In the genomic region with DNA sequence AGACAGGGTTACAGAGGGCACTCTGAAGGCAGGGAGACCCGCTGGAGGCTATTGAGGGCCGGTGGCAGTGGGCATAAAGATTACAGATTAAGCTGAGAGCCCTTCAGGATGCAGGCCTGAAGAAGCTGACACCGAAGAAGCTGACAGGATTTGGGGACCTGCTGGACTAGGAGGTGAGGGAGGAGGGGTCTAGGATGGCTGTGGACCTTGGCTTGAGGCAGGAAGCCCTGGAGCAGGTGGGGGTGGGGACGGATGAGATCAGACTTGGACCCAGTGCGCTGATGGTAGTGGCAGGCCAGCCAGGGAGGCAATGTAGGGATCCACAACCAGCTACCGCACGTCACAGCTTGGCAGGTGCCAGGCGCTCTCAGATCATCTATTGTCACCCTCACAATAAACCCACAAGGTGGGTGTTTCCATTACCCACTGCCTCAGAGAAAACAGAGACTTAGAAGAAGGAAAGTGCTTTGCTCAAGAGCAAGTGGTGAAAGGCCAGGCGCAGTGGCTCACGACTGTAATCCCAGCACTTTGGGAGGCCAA, we compare ENCODE assay signal across 2 cellular contexts.
TF ChIP-seq lines count a peak whose summit lies in the region.

No MANE protein-coding gene starts in this region.

TF ChIP-seq in K562, 482 proteins besides CTCF, POLR2A, EP300 and RAD21:
- TF ChIP-seq ELF2 (CRISPR knock-in tag; IDR thresholded peaks at IDR 0.05) = no peak
- TF ChIP-seq GTF2A2 (tag; IDR thresholded peaks at IDR 0.05) = no peak
- no peak for TF ChIP-seq XRCC3 (IDR thresholded peaks at IDR 0.05)
- TF ChIP-seq, protein P1, sequence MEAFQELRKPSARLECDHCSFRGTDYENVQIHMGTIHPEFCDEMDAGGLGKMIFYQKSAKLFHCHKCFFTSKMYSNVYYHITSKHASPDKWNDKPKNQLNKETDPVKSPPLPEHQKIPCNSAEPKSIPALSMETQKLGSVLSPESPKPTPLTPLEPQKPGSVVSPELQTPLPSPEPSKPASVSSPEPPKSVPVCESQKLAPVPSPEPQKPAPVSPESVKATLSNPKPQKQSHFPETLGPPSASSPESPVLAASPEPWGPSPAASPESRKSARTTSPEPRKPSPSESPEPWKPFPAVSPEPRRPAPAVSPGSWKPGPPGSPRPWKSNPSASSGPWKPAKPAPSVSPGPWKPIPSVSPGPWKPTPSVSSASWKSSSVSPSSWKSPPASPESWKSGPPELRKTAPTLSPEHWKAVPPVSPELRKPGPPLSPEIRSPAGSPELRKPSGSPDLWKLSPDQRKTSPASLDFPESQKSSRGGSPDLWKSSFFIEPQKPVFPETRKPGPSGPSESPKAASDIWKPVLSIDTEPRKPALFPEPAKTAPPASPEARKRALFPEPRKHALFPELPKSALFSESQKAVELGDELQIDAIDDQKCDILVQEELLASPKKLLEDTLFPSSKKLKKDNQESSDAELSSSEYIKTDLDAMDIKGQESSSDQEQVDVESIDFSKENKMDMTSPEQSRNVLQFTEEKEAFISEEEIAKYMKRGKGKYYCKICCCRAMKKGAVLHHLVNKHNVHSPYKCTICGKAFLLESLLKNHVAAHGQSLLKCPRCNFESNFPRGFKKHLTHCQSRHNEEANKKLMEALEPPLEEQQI (IDR thresholded peaks at IDR 0.05) = no peak
- TF ChIP-seq PHB2 (IDR thresholded peaks at IDR 0.05; ENCODE audit: low read depth) = no peak
- no peak for TF ChIP-seq GABPB1 (CRISPR knock-in tag; IDR thresholded peaks at IDR 0.05)
- TF ChIP-seq CCNT2 (IDR thresholded peaks at IDR 0.05; ENCODE audit: borderline replicate concordance, extremely low read depth, insufficient read length, low read depth, low read length) = no peak
- no peak for TF ChIP-seq CCAR2 (IDR thresholded peaks at IDR 0.05; ENCODE audit: low read depth, low read length)
- TF ChIP-seq SP1 (CRISPR knock-in tag; IDR thresholded peaks at IDR 0.05) = no peak
- no peak for TF ChIP-seq KDM5B (IDR thresholded peaks at IDR 0.05; ENCODE audit: insufficient replicate concordance, low read depth, low read length)
- no peak for TF ChIP-seq SUPT5H (IDR thresholded peaks at IDR 0.05)
- TF ChIP-seq ZNF717 (CRISPR knock-in tag; IDR thresholded peaks at IDR 0.05) = no peak
- TF ChIP-seq HMGN3 (IDR thresholded peaks at IDR 0.05; ENCODE audit: borderline replicate concordance, extremely low read depth, insufficient read length, low read depth, low read length) = no peak
- no peak for TF ChIP-seq PPARD (CRISPR knock-in tag; IDR thresholded peaks at IDR 0.05)
- TF ChIP-seq ZNF3 (CRISPR knock-in tag; IDR thresholded peaks at IDR 0.05) = no peak
- no peak for TF ChIP-seq ZNF347 (CRISPR knock-in tag; IDR thresholded peaks at IDR 0.05; ENCODE audit: low read depth)
- TF ChIP-seq CBX5 (IDR thresholded peaks at IDR 0.05; ENCODE audit: borderline replicate concordance, low read depth) = no peak
- no peak for TF ChIP-seq ELF1 (tag; IDR thresholded peaks at IDR 0.05)
- TF ChIP-seq ZNF699 (CRISPR knock-in tag; IDR thresholded peaks at IDR 0.05; ENCODE audit: insufficient replicate concordance) = no peak
- TF ChIP-seq DDX20 (tag; IDR thresholded peaks at IDR 0.05; ENCODE audit: low read depth) = no peak

TF ChIP-seq in neural cell, 6 proteins besides CTCF, POLR2A, EP300 and RAD21:
- TF ChIP-seq SMC3 (conservative IDR thresholded peaks at IDR 0.05; ENCODE audit: poor library complexity) (no peak), EZH2 (IDR thresholded peaks at IDR 0.05; ENCODE audit: borderline replicate concordance, insufficient read depth, low read length, poor library complexity, severe bottlenecking) (no peak), MXI1 (conservative IDR thresholded peaks at IDR 0.05; ENCODE audit: poor library complexity, severe bottlenecking) (no peak), TAF1 (IDR thresholded peaks at IDR 0.05; ENCODE audit: low read depth) (no peak), POLR2AphosphoS5 (IDR thresholded peaks at IDR 0.05) (no peak)
- TF ChIP-seq, protein P2, sequence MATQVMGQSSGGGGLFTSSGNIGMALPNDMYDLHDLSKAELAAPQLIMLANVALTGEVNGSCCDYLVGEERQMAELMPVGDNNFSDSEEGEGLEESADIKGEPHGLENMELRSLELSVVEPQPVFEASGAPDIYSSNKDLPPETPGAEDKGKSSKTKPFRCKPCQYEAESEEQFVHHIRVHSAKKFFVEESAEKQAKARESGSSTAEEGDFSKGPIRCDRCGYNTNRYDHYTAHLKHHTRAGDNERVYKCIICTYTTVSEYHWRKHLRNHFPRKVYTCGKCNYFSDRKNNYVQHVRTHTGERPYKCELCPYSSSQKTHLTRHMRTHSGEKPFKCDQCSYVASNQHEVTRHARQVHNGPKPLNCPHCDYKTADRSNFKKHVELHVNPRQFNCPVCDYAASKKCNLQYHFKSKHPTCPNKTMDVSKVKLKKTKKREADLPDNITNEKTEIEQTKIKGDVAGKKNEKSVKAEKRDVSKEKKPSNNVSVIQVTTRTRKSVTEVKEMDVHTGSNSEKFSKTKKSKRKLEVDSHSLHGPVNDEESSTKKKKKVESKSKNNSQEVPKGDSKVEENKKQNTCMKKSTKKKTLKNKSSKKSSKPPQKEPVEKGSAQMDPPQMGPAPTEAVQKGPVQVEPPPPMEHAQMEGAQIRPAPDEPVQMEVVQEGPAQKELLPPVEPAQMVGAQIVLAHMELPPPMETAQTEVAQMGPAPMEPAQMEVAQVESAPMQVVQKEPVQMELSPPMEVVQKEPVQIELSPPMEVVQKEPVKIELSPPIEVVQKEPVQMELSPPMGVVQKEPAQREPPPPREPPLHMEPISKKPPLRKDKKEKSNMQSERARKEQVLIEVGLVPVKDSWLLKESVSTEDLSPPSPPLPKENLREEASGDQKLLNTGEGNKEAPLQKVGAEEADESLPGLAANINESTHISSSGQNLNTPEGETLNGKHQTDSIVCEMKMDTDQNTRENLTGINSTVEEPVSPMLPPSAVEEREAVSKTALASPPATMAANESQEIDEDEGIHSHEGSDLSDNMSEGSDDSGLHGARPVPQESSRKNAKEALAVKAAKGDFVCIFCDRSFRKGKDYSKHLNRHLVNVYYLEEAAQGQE (IDR thresholded peaks at IDR 0.05; ENCODE audit: borderline replicate concordance) = no peak
